1 cellular context compared by ENCODE assay signal in the genomic region with DNA sequence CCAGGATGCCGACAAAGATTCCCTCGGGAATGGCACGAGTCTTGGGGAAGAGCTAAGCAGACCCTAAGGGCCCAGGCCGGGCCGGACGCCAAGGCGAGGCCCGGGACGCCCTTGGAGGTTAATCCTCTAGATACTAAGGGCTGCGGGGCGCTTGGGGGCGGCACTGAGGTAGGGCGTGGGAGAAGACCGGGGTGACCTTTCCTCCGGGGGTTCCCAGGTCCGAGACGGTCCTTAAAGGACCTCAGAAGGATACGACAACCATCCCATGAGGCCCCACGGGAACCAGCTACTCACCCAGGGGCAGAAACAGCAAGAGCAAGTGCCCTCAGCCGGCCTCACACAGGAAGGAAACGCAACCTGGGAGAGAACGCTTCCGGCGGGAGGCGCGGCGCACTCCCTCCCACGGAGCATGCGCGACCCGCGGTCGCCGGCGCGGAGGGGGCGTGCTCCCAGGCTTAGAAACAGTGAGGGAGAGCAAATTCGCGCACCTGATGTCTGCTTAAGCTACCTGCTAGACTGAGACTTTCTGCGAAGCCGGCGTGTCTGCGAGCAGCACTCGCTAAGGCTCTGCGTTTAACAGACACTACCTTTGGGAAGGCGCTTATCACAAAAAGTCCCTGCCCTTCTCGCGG.
A peak's percentile ranks its signal among the peaks of the same experiment; 100 is the strongest.
TF ChIP-seq lines count a peak whose summit lies in the region.

A gene with protein sequence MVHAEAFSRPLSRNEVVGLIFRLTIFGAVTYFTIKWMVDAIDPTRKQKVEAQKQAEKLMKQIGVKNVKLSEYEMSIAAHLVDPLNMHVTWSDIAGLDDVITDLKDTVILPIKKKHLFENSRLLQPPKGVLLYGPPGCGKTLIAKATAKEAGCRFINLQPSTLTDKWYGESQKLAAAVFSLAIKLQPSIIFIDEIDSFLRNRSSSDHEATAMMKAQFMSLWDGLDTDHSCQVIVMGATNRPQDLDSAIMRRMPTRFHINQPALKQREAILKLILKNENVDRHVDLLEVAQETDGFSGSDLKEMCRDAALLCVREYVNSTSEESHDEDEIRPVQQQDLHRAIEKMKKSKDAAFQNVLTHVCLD (minus strand): TSS at position 354 of the 632 bp plus-strand sequence. CDS start 3,627 bp downstream, outside the sequence.

TF ChIP-seq in HepG2, 621 proteins besides CTCF, POLR2A, EP300 and RAD21 (continued from another document and continues in another):
- TF ChIP-seq, protein P1, sequence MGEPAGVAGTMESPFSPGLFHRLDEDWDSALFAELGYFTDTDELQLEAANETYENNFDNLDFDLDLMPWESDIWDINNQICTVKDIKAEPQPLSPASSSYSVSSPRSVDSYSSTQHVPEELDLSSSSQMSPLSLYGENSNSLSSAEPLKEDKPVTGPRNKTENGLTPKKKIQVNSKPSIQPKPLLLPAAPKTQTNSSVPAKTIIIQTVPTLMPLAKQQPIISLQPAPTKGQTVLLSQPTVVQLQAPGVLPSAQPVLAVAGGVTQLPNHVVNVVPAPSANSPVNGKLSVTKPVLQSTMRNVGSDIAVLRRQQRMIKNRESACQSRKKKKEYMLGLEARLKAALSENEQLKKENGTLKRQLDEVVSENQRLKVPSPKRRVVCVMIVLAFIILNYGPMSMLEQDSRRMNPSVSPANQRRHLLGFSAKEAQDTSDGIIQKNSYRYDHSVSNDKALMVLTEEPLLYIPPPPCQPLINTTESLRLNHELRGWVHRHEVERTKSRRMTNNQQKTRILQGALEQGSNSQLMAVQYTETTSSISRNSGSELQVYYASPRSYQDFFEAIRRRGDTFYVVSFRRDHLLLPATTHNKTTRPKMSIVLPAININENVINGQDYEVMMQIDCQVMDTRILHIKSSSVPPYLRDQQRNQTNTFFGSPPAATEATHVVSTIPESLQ (CRISPR knock-in tag; conservative IDR thresholded peaks at IDR 0.05): no peak; the same call in 1 of the 2 replicates
- TF ChIP-seq ZNF3 (CRISPR knock-in tag; IDR thresholded peaks at IDR 0.05) (no peak), MED1 (CRISPR knock-in tag; IDR thresholded peaks at IDR 0.05) (peak; percentile 33; the same call in 1 of the 2 replicates), ARNT (IDR thresholded peaks at IDR 0.05) (no peak), PHF21A (CRISPR knock-in tag; IDR thresholded peaks at IDR 0.05) (no peak), AHR (CRISPR knock-in tag; IDR thresholded peaks at IDR 0.05) (no peak), NFRKB (IDR thresholded peaks at IDR 0.05) (no peak), NR2F1 (CRISPR knock-in tag; IDR thresholded peaks at IDR 0.05) (0 out of 4 replicates have a peak, but pooled peaks of 1 of the 2 experiments have one; percentile 28), ZSCAN12 (CRISPR knock-in tag; IDR thresholded peaks at IDR 0.05) (peak; percentile 68; the same call in 1 of the 2 replicates), ZSCAN25 (CRISPR knock-in tag; IDR thresholded peaks at IDR 0.05) (no peak; the same call in 1 of the 2 replicates), NBN (conservative IDR thresholded peaks at IDR 0.05) (no peak), ZNF256 (CRISPR knock-in tag; conservative IDR thresholded peaks at IDR 0.05) (0 out of 2 replicates have a peak, but pooled peaks have one; percentile 29), ZNF83 (CRISPR knock-in tag; IDR thresholded peaks at IDR 0.05; ENCODE audit: borderline replicate concordance) (no peak; the same call in 1 of the 2 replicates), GABPA (IDR thresholded peaks at IDR 0.05; ENCODE audit: low read depth, low read length) (peak; percentile 93), GABPA (CRISPR knock-in tag; IDR thresholded peaks at IDR 0.05; ENCODE audit: low read depth) (peak; percentile 94), SMARCC2 (IDR thresholded peaks at IDR 0.05) (no peak), HIVEP1 (CRISPR knock-in tag; IDR thresholded peaks at IDR 0.05) (no peak; the same call in 1 of the 2 replicates), CBX5 (CRISPR knock-in tag; IDR thresholded peaks at IDR 0.05; ENCODE audit: borderline replicate concordance) (no peak), SNAPC2 (CRISPR knock-in tag; IDR thresholded peaks at IDR 0.05) (no peak), HNRNPK (IDR thresholded peaks at IDR 0.05; ENCODE audit: low read depth, low read length, poor library complexity, severe bottlenecking) (no peak), ZNF792 (CRISPR knock-in tag; IDR thresholded peaks at IDR 0.05) (no peak), ZC3H13 (CRISPR knock-in tag; IDR thresholded peaks at IDR 0.05) (no peak), CHD2 (IDR thresholded peaks at IDR 0.05; ENCODE audit: low read depth, low read length) (no peak), GLI4 (CRISPR knock-in tag; IDR thresholded peaks at IDR 0.05; ENCODE audit: borderline replicate concordance) (no peak), ZNF709 (CRISPR knock-in tag; IDR thresholded peaks at IDR 0.05) (no peak), ZNF138 (CRISPR knock-in tag; IDR thresholded peaks at IDR 0.05; ENCODE audit: low read depth) (no peak), TOE1 (CRISPR knock-in tag; IDR thresholded peaks at IDR 0.05) (no peak)
- TF ChIP-seq, protein P2, sequence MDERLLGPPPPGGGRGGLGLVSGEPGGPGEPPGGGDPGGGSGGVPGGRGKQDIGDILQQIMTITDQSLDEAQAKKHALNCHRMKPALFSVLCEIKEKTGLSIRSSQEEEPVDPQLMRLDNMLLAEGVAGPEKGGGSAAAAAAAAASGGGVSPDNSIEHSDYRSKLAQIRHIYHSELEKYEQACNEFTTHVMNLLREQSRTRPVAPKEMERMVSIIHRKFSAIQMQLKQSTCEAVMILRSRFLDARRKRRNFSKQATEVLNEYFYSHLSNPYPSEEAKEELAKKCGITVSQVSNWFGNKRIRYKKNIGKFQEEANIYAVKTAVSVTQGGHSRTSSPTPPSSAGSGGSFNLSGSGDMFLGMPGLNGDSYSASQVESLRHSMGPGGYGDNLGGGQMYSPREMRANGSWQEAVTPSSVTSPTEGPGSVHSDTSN (CRISPR knock-in tag; IDR thresholded peaks at IDR 0.05): no peak
- TF ChIP-seq, protein P3, sequence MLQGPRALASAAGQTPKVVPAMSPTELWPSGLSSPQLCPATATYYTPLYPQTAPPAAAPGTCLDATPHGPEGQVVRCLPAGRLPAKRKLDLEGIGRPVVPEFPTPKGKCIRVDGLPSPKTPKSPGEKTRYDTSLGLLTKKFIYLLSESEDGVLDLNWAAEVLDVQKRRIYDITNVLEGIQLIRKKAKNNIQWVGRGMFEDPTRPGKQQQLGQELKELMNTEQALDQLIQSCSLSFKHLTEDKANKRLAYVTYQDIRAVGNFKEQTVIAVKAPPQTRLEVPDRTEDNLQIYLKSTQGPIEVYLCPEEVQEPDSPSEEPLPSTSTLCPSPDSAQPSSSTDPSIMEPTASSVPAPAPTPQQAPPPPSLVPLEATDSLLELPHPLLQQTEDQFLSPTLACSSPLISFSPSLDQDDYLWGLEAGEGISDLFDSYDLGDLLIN (CRISPR knock-in tag; IDR thresholded peaks at IDR 0.05; ENCODE audit: borderline replicate concordance): no peak
- TF ChIP-seq, protein P4, sequence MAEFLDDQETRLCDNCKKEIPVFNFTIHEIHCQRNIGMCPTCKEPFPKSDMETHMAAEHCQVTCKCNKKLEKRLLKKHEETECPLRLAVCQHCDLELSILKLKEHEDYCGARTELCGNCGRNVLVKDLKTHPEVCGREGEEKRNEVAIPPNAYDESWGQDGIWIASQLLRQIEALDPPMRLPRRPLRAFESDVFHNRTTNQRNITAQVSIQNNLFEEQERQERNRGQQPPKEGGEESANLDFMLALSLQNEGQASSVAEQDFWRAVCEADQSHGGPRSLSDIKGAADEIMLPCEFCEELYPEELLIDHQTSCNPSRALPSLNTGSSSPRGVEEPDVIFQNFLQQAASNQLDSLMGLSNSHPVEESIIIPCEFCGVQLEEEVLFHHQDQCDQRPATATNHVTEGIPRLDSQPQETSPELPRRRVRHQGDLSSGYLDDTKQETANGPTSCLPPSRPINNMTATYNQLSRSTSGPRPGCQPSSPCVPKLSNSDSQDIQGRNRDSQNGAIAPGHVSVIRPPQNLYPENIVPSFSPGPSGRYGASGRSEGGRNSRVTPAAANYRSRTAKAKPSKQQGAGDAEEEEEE (CRISPR knock-in tag; IDR thresholded peaks at IDR 0.05; ENCODE audit: borderline replicate concordance): no peak
- TF ChIP-seq, protein P5, sequence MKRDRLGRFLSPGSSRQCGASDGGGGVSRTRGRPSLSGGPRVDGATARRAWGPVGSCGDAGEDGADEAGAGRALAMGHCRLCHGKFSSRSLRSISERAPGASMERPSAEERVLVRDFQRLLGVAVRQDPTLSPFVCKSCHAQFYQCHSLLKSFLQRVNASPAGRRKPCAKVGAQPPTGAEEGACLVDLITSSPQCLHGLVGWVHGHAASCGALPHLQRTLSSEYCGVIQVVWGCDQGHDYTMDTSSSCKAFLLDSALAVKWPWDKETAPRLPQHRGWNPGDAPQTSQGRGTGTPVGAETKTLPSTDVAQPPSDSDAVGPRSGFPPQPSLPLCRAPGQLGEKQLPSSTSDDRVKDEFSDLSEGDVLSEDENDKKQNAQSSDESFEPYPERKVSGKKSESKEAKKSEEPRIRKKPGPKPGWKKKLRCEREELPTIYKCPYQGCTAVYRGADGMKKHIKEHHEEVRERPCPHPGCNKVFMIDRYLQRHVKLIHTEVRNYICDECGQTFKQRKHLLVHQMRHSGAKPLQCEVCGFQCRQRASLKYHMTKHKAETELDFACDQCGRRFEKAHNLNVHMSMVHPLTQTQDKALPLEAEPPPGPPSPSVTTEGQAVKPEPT (CRISPR knock-in tag; IDR thresholded peaks at IDR 0.05; ENCODE audit: low read depth): no peak
- TF ChIP-seq, protein P6, sequence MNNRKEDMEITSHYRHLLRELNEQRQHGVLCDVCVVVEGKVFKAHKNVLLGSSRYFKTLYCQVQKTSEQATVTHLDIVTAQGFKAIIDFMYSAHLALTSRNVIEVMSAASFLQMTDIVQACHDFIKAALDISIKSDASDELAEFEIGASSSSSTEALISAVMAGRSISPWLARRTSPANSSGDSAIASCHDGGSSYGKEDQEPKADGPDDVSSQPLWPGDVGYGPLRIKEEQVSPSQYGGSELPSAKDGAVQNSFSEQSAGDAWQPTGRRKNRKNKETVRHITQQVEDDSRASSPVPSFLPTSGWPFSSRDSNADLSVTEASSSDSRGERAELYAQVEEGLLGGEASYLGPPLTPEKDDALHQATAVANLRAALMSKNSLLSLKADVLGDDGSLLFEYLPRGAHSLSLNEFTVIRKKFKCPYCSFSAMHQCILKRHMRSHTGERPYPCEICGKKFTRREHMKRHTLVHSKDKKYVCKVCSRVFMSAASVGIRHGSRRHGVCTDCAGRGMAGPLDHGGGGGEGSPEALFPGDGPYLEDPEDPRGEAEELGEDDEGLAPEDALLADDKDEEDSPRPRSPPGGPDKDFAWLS (CRISPR knock-in tag; IDR thresholded peaks at IDR 0.05; ENCODE audit: borderline replicate concordance): no peak
- TF ChIP-seq, protein P7, sequence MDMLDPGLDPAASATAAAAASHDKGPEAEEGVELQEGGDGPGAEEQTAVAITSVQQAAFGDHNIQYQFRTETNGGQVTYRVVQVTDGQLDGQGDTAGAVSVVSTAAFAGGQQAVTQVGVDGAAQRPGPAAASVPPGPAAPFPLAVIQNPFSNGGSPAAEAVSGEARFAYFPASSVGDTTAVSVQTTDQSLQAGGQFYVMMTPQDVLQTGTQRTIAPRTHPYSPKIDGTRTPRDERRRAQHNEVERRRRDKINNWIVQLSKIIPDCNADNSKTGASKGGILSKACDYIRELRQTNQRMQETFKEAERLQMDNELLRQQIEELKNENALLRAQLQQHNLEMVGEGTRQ (IDR thresholded peaks at IDR 0.05; ENCODE audit: low read depth, low read length): no peak
- TF ChIP-seq, protein P7 (CRISPR knock-in tag; IDR thresholded peaks at IDR 0.05; ENCODE audit: borderline replicate concordance): no peak
- TF ChIP-seq, protein P8, sequence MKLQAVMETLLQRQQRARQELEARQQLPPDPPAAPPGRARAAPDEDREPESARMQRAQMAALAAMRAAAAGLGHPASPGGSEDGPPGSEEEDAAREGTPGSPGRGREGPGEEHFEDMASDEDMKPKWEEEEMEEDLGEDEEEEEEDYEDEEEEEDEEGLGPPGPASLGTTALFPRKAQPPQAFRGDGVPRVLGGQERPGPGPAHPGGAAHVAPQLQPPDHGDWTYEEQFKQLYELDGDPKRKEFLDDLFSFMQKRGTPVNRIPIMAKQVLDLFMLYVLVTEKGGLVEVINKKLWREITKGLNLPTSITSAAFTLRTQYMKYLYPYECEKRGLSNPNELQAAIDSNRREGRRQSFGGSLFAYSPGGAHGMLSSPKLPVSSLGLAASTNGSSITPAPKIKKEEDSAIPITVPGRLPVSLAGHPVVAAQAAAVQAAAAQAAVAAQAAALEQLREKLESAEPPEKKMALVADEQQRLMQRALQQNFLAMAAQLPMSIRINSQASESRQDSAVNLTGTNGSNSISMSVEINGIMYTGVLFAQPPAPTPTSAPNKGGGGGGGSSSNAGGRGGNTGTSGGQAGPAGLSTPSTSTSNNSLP (IDR thresholded peaks at IDR 0.05; ENCODE audit: low read depth, low read length): no peak
- TF ChIP-seq, protein P9, sequence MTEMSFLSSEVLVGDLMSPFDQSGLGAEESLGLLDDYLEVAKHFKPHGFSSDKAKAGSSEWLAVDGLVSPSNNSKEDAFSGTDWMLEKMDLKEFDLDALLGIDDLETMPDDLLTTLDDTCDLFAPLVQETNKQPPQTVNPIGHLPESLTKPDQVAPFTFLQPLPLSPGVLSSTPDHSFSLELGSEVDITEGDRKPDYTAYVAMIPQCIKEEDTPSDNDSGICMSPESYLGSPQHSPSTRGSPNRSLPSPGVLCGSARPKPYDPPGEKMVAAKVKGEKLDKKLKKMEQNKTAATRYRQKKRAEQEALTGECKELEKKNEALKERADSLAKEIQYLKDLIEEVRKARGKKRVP (CRISPR knock-in tag; IDR thresholded peaks at IDR 0.05): no peak
- TF ChIP-seq, protein P10, sequence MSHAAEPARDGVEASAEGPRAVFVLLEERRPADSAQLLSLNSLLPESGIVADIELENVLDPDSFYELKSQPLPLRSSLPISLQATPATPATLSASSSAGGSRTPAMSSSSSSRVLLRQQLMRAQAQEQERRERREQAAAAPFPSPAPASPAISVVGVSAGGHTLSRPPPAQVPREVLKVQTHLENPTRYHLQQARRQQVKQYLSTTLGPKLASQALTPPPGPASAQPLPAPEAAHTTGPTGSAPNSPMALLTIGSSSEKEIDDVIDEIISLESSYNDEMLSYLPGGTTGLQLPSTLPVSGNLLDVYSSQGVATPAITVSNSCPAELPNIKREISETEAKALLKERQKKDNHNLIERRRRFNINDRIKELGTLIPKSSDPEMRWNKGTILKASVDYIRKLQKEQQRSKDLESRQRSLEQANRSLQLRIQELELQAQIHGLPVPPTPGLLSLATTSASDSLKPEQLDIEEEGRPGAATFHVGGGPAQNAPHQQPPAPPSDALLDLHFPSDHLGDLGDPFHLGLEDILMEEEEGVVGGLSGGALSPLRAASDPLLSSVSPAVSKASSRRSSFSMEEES (CRISPR knock-in tag; IDR thresholded peaks at IDR 0.05): 0 out of 2 replicates have a peak, but pooled peaks have one; percentile 4
- TF ChIP-seq, protein P11, sequence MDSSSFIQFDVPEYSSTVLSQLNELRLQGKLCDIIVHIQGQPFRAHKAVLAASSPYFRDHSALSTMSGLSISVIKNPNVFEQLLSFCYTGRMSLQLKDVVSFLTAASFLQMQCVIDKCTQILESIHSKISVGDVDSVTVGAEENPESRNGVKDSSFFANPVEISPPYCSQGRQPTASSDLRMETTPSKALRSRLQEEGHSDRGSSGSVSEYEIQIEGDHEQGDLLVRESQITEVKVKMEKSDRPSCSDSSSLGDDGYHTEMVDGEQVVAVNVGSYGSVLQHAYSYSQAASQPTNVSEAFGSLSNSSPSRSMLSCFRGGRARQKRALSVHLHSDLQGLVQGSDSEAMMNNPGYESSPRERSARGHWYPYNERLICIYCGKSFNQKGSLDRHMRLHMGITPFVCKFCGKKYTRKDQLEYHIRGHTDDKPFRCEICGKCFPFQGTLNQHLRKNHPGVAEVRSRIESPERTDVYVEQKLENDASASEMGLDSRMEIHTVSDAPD (CRISPR knock-in tag; IDR thresholded peaks at IDR 0.05): no peak
